1 cellular context compared by ENCODE assay signal in genomic region chr21:18265955-18266354, GRCh38.
TF ChIP-seq lines count a peak whose summit lies in the region.

No MANE protein-coding gene starts in this region.

TF ChIP-seq in SK-N-SH, 30 proteins besides CTCF, POLR2A, EP300 and RAD21 (continued from another document):
- TF ChIP-seq REST (IDR thresholded peaks at IDR 0.05; ENCODE audit: low read depth, low read length) (no peak), TEAD4 (IDR thresholded peaks at IDR 0.05; ENCODE audit: borderline replicate concordance, insufficient read depth) (no peak)
